25 cellular contexts compared by ENCODE assay signal in genomic region chr12:127613056-127613455, GRCh38.
"Had no signal": no experiment of that assay in that cellular context is flagged by ENCODE, and none has a peak within 500 bp of the region (broad histone marks: within the 10 kb centered on the region; RNA-seq: fewer than 3 reads in every experiment).

No MANE protein-coding gene starts in this region.

- H3K27ac ChIP-seq: breast epithelium, foreskin keratinocyte, heart left ventricle, left lung, skin epidermis, thyroid gland, upper lobe of left lung had no signal

- ATAC-seq: activated CD8-positive, alpha-beta T cell treated with anti-CD3 and anti-CD28 coated beads for 36 hours; activated T-cell treated with anti-CD3 and anti-CD28 coated beads, Interleukin-2, amount 50 U/mL, for 4 hours; activated T-helper 17 cell treated with anti-CD3 and anti-CD28 coated beads, Interleukin-2, amount 50 U/mL, for 72 hours; esophagus mucosa; foreskin keratinocyte; heart left ventricle; left lung; sciatic nerve; stimulated activated effector memory CD8-positive, alpha-beta T cell treated with anti-CD3 and anti-CD28 coated beads, Interleukin-12 subunit alpha, Interleukin-12 subunit beta, amount 100 ng/mL, for 72 hours had no signal

- H3K4me3 ChIP-seq: breast epithelium, heart left ventricle, left lung, lung, skin epidermis, thyroid gland, upper lobe of left lung had no signal

- H3K27me3 ChIP-seq: breast epithelium, foreskin keratinocyte, left lung, thyroid gland, upper lobe of left lung had no signal

- H3K36me3 ChIP-seq: breast epithelium, heart left ventricle, left lung, thyroid gland, upper lobe of left lung had no signal

- DNase-seq: activated B cell treated with CpG ODN at 0.5 μM for 24 hours; activated CD4-positive, alpha-beta T cell treated with anti-CD3 and anti-CD28 coated beads, Interleukin-2, amount 50 U/mL, for 1 hour; activated CD8-positive, alpha-beta T cell treated with anti-CD3 and anti-CD28 coated beads for 36 hours; activated gamma-delta T cell treated with Interleukin-2 at 50 U/mL for 16 hours; activated naive CD4-positive, alpha-beta T cell treated with anti-CD3 and anti-CD28 coated beads, Interleukin-2, amount 50 U/mL, for 16 hours; activated T-cell treated with anti-CD3 and anti-CD28 coated beads, Interleukin-2, amount 50 U/mL, for 4 hours; central memory CD4-positive, alpha-beta T cell; endodermal cell; foreskin keratinocyte; heart left ventricle; hypothalamus; left lung; stimulated activated CD4-positive, alpha-beta T cell treated with anti-CD3 and anti-CD28 coated beads, Interleukin-12 subunit alpha, Interleukin-12 subunit beta, amount 100 ng/mL, for 4 hours; stimulated activated CD4-positive, alpha-beta T cell treated with anti-CD3 and anti-CD28 coated beads, Interleukin-4, amount 100 ng/mL, for 24 hours; substantia nigra; T-helper 1 cell; thyroid gland; upper lobe of left lung had no signal

- H3K4me1 ChIP-seq: breast epithelium, foreskin keratinocyte, heart left ventricle, left lung, thyroid gland, upper lobe of left lung had no signal

- H3K9me3 ChIP-seq: breast epithelium, left lung, thyroid gland, upper lobe of left lung had no signal
